In genomic region chr16:31876955-31877828, GRCh38 we compare ENCODE assay signal across 8 cellular contexts. TPM values are rescaled to one million over a fixed set of nuclear protein-coding genes. Genes with fewer than 3 reads are reported as not detected.
A peak's percentile ranks its signal among the peaks of the same experiment; 100 is the strongest.
DNase-seq lines count a peak whose midpoint lies in the region; ATAC-seq and TF ChIP-seq lines count a peak whose summit lies in the region.

No MANE protein-coding gene starts in this region.

- H3K4me1 ChIP-seq in Caco-2, result peaks cover 36% of the 10 kb centered on the region
- peaks cover 3 to 70% (median 46%) of the 10 kb centered on the region in 3 donors for H3K4me1 ChIP-seq in gastroesophageal sphincter

- no peak for TF ChIP-seq CTCF in Caco-2 (IDR thresholded peaks at IDR 0.05; ENCODE audit: insufficient read depth in 1 of 2, low read depth in 1 of 2, low read length in 1 of 2, severe bottlenecking in 1 of 2, unreplicated experiment in 1 of 2)
- TF ChIP-seq CTCF in gastroesophageal sphincter (IDR thresholded peaks at IDR 0.05), result no peak
- no peak for TF ChIP-seq CTCF in WERI-Rb-1 (IDR thresholded peaks at IDR 0.05; ENCODE audit: low read depth, low read length)

- H3K27ac Mint-ChIP-seq in Caco-2 (ENCODE audit: unreplicated experiment), result peak overlapping the region; percentile 58
- peak overlapping the region; percentile 82 for H3K27ac Mint-ChIP-seq in activated CD8-positive, alpha-beta T cell treated with anti-CD3 and anti-CD28 coated beads, Interleukin-2, amount 10 ng/mL, durations not matched to agents 7 days and 5 days

- ATAC-seq in GM19463 (IDR thresholded peaks at IDR 0.05; ENCODE audit: unreplicated experiment), result peak; percentile 59
- peak; percentile 38 for ATAC-seq in HG03521 (IDR thresholded peaks at IDR 0.05; ENCODE audit: unreplicated experiment)
- peak; percentile 43 for ATAC-seq in activated CD8-positive, alpha-beta T cell treated with anti-CD3 and anti-CD28 coated beads, Interleukin-2, amount 10 ng/mL, durations not matched to agents 7 days and 5 days
- no peak for ATAC-seq in gastroesophageal sphincter

- intact Hi-C loops in Caco-2 (cut with micrococcal nuclease; ENCODE audit: unreplicated experiment), result loop anchor here (10.0 kb wide), 1 partner anchor 422 kb away; the partner anchor contains the start of gene ARMC5

- H3K4me3 Mint-ChIP-seq in Caco-2 (ENCODE audit: unreplicated experiment), result peak overlapping the region; percentile 50
- H3K4me3 Mint-ChIP-seq in activated CD8-positive, alpha-beta T cell treated with anti-CD3 and anti-CD28 coated beads, Interleukin-2, amount 10 ng/mL, durations not matched to agents 7 days and 5 days, result peak overlapping the region; percentile 90

- DNase-seq in Caco-2 (peak in 1 of 2 experiments; percentile 49), HEK293T (ENCODE audit: extremely low spot score) (no peak), WERI-Rb-1 (no peak)
- peak; percentile 62 for DNase-seq in activated CD8-positive, alpha-beta T cell treated with anti-CD3 and anti-CD28 coated beads, Interleukin-2, amount 10 ng/mL, durations not matched to agents 7 days and 5 days
- peak; percentile 48 for DNase-seq in stimulated activated naive CD4-positive, alpha-beta T cell treated with Interleukin-2 at 50 U/mL for 16 hours (lab: John Stamatoyannopoulos, UW)

- BruUV-seq in Caco-2 (replicated peaks; lab: Mats Ljungman, UMichigan), result no TSS peak

- H3K9me3 ChIP-seq in Caco-2 (no peaks in the 10 kb centered on the region), gastroesophageal sphincter (no peaks in the 10 kb centered on the region), WERI-Rb-1 (ENCODE audit: severe bottlenecking) (no peaks in the 10 kb centered on the region)

- POLR2A ChIA-PET in Caco-2 (lab: Charles Lee), result interaction anchor here (0.9 kb wide), 1 partner anchor 164 kb away, joined by 3 read pairs; a partner anchor contains a TSS
- POLR2A ChIA-PET in activated CD8-positive, alpha-beta T cell treated with anti-CD3 and anti-CD28 coated beads, Interleukin-2, amount 10 ng/mL, durations not matched to agents 7 days and 5 days (lab: Charles Lee), result interaction anchor here (0.6 to 3.3 kb wide), 7 partner anchors 8 to 421 kb away, joined by 3 to 14 read pairs (median 4); a partner anchor contains a TSS
- POLR2A ChIA-PET in HEK293T (lab: Yijun Ruan, JAX), result interaction anchor here (0.8 kb wide), 1 partner anchor 417 kb away, joined by 3 read pairs; no protein-coding TSS in a partner anchor

- peak overlapping the region in 3 of 4 donors; percentile 44 to 59 (median 52) for H3K27ac ChIP-seq in gastroesophageal sphincter
- H3K27ac ChIP-seq in WERI-Rb-1, result no peak overlapping the region

- no peak overlapping the region for H3K4me3 ChIP-seq in Caco-2 (ENCODE audit: low read depth, low read length)
- H3K4me3 ChIP-seq in gastroesophageal sphincter, result no peak overlapping the region
- no peak overlapping the region for H3K4me3 ChIP-seq in WERI-Rb-1 (ENCODE audit: low read depth, low read length)

- no peak for TF ChIP-seq POLR2A in gastroesophageal sphincter (IDR thresholded peaks at IDR 0.05)

- H3K27me3 Mint-ChIP-seq in Caco-2 (ENCODE audit: insufficient read depth, unreplicated experiment), result no peaks in the 10 kb centered on the region
- no peaks in the 10 kb centered on the region for H3K27me3 Mint-ChIP-seq in activated CD8-positive, alpha-beta T cell treated with anti-CD3 and anti-CD28 coated beads, Interleukin-2, amount 10 ng/mL, durations not matched to agents 7 days and 5 days (ENCODE audit: low read depth)

- no peak for TF ChIP-seq EP300 in gastroesophageal sphincter (IDR thresholded peaks at IDR 0.05)

- H3K4me1 Mint-ChIP-seq in Caco-2 (ENCODE audit: low read depth, unreplicated experiment), result peaks cover 12% of the 10 kb centered on the region
- H3K4me1 Mint-ChIP-seq in activated CD8-positive, alpha-beta T cell treated with anti-CD3 and anti-CD28 coated beads, Interleukin-2, amount 10 ng/mL, durations not matched to agents 7 days and 5 days (ENCODE audit: low read depth), result peaks cover 81% of the 10 kb centered on the region

- CTCF ChIA-PET in Caco-2 (lab: Charles Lee), result interaction anchor here (0.5 to 0.6 kb wide), 2 partner anchors 8 to 928 kb away, joined by 3 read pairs; no protein-coding TSS in a partner anchor
- CTCF ChIA-PET in activated CD8-positive, alpha-beta T cell treated with anti-CD3 and anti-CD28 coated beads, Interleukin-2, amount 10 ng/mL, durations not matched to agents 7 days and 5 days (lab: Charles Lee), result interaction anchor here (0.8 to 2.2 kb wide), 7 partner anchors 8 to 421 kb away, joined by 3 to 19 read pairs (median 4); no protein-coding TSS in a partner anchor
- CTCF ChIA-PET in HEK293T (lab: Yijun Ruan, JAX), result interaction anchor here (0.6 kb wide), 1 partner anchor 417 kb away, joined by 3 read pairs; no protein-coding TSS in a partner anchor

- WGBS in gastroesophageal sphincter (ENCODE audit: low coverage in 1 of 2), 2 donors, result 31 to 32% methylated on average over 5 of the region's 5 CpGs

- peaks cover 44% of the 10 kb centered on the region for H3K36me3 Mint-ChIP-seq in Caco-2 (ENCODE audit: insufficient read depth, unreplicated experiment)
- peaks cover 77% of the 10 kb centered on the region for H3K36me3 Mint-ChIP-seq in activated CD8-positive, alpha-beta T cell treated with anti-CD3 and anti-CD28 coated beads, Interleukin-2, amount 10 ng/mL, durations not matched to agents 7 days and 5 days (ENCODE audit: low read depth)

- H3K36me3 ChIP-seq in Caco-2 (ENCODE audit: control insufficient read depth, insufficient read depth, low read length), result no peaks in the 10 kb centered on the region; the same call in 1 of the 2 replicates
- peaks cover 0 to 4% of the 10 kb centered on the region in 2 donors for H3K36me3 ChIP-seq in gastroesophageal sphincter
- H3K36me3 ChIP-seq in WERI-Rb-1, result peaks cover 8% of the 10 kb centered on the region

- no peaks in the 10 kb centered on the region for H3K27me3 ChIP-seq in Caco-2 (replicated peaks; ENCODE audit: control insufficient read depth, insufficient read depth, low read length)
- H3K27me3 ChIP-seq in gastroesophageal sphincter, result no peaks in the 10 kb centered on the region
- H3K27me3 ChIP-seq in WERI-Rb-1 (ENCODE audit: insufficient read depth, low read depth, severe bottlenecking), result no peaks in the 10 kb centered on the region

- no peaks in the 10 kb centered on the region for H3K9me3 Mint-ChIP-seq in Caco-2 (ENCODE audit: unreplicated experiment)
- peaks cover 11% of the 10 kb centered on the region for H3K9me3 Mint-ChIP-seq in activated CD8-positive, alpha-beta T cell treated with anti-CD3 and anti-CD28 coated beads, Interleukin-2, amount 10 ng/mL, durations not matched to agents 7 days and 5 days (ENCODE audit: insufficient read depth)

TF ChIP-seq in HEK293T, 16 proteins besides CTCF, POLR2A, EP300 and RAD21:
- TF ChIP-seq FOXM1 (IDR thresholded peaks at IDR 0.05; ENCODE audit: borderline replicate concordance) (no peak), SUZ12 (IDR thresholded peaks at IDR 0.05) (no peak), BHLHE40 (IDR thresholded peaks at IDR 0.05; ENCODE audit: borderline replicate concordance) (no peak), NFRKB (IDR thresholded peaks at IDR 0.05) (no peak), HDGF (IDR thresholded peaks at IDR 0.05; ENCODE audit: borderline replicate concordance) (no peak), SP1 (IDR thresholded peaks at IDR 0.05) (no peak), TARDBP (IDR thresholded peaks at IDR 0.05) (no peak), ARNT (IDR thresholded peaks at IDR 0.05) (no peak), ELF4 (IDR thresholded peaks at IDR 0.05) (no peak), FOXK2 (IDR thresholded peaks at IDR 0.05) (no peak), CTBP1 (IDR thresholded peaks at IDR 0.05; ENCODE audit: borderline replicate concordance) (no peak), LEF1 (IDR thresholded peaks at IDR 0.05; ENCODE audit: borderline replicate concordance) (no peak), FOXA1 (IDR thresholded peaks at IDR 0.05) (no peak), ZNF384 (IDR thresholded peaks at IDR 0.05) (no peak)
TF ChIP-seq in HEK293T: peak in this region for 0.

RNA-seq across cellular contexts. Expression of gene ZNF267, which starts 3.6 kb away (rescaled TPM):
- total RNA-seq in Caco-2 (2022) (25.5 and 25.8 TPM in 2 replicates), gastroesophageal sphincter (10 to 100 TPM in 1 of 4 donors, 1 to 10 TPM in 3; 5.2 to 12.8 (median 8.0) TPM)
- 10 to 100 TPM; 43.9 to 49.8 TPM for total RNA-seq in activated CD8-positive, alpha-beta T cell treated with anti-CD3 and anti-CD28 coated beads, Interleukin-2, amount 10 ng/mL, durations not matched to agents 7 days and 5 days

Comparison
In these comparisons a context has a peak if more than half of its experiments do, and no peak if none do; other contexts are left out.
1. DNase-seq: peak in activated CD8-positive, alpha-beta T cell treated with anti-CD3 and anti-CD28 coated beads, Interleukin-2, amount 10 ng/mL, durations not matched to agents 7 days and 5 days (single experiment) and stimulated activated naive CD4-positive, alpha-beta T cell treated with Interleukin-2 at 50 U/mL for 16 hours (single experiment); none in HEK293T (single experiment) and WERI-Rb-1 (single experiment).